In genomic region chr5:6597557-6597956, GRCh38 we compare ENCODE assay signal across 13 cellular contexts.
"Had no signal": no experiment of that assay in that cellular context is flagged by ENCODE, and none has a peak within 500 bp of the region (broad histone marks: within the 10 kb centered on the region; RNA-seq: fewer than 3 reads in every experiment).

No MANE protein-coding gene starts in this region.

- H3K4me3 Mint-ChIP-seq: activated CD4-positive, alpha-beta memory T cell treated with anti-CD3 and anti-CD28 coated beads, Interleukin-2, amount 10 ng/mL, durations not matched to agents 7 days and 5 days; activated CD4-positive, alpha-beta T cell treated with anti-CD3 and anti-CD28 coated beads for 36 hours; neural progenitor cell; stimulated activated naive CD8-positive, alpha-beta T cell treated with anti-CD3 and anti-CD28 coated beads, Interleukin-15, Interleukin-2, amounts not matched to agents 100 ng/mL and 50 ng/mL, for 24 hours; T-helper 17 cell had no signal

- ATAC-seq: activated CD4-positive, alpha-beta T cell treated with anti-CD3 and anti-CD28 coated beads for 36 hours; T-helper 17 cell had no signal

- H3K9me3 Mint-ChIP-seq: activated CD4-positive, alpha-beta memory T cell treated with anti-CD3 and anti-CD28 coated beads, Interleukin-2, amount 10 ng/mL, durations not matched to agents 7 days and 5 days; neural progenitor cell; stimulated activated naive CD8-positive, alpha-beta T cell treated with anti-CD3 and anti-CD28 coated beads, Interleukin-15, Interleukin-2, amounts not matched to agents 100 ng/mL and 50 ng/mL, for 24 hours had no signal

- H3K36me3 ChIP-seq: neural progenitor cell, ovary had no signal

- H3K27ac ChIP-seq: neural progenitor cell, ovary, testis, WERI-Rb-1 had no signal

- H3K4me1 ChIP-seq: neural progenitor cell, testis had no signal

- H3K27ac Mint-ChIP-seq: activated CD4-positive, alpha-beta memory T cell treated with anti-CD3 and anti-CD28 coated beads, Interleukin-2, amount 10 ng/mL, durations not matched to agents 7 days and 5 days; activated CD4-positive, alpha-beta T cell treated with anti-CD3 and anti-CD28 coated beads for 36 hours; neural progenitor cell; stimulated activated naive CD8-positive, alpha-beta T cell treated with anti-CD3 and anti-CD28 coated beads, Interleukin-15, Interleukin-2, amounts not matched to agents 100 ng/mL and 50 ng/mL, for 24 hours; T-helper 17 cell had no signal

- H3K4me1 Mint-ChIP-seq: activated CD4-positive, alpha-beta memory T cell treated with anti-CD3 and anti-CD28 coated beads, Interleukin-2, amount 10 ng/mL, durations not matched to agents 7 days and 5 days; activated CD4-positive, alpha-beta T cell treated with anti-CD3 and anti-CD28 coated beads for 36 hours; neural progenitor cell had no signal

- H3K4me3 ChIP-seq: neural progenitor cell, ovary, smooth muscle cell, testis had no signal

- DNase-seq: activated CD4-positive, alpha-beta memory T cell treated with anti-CD3 and anti-CD28 coated beads, Interleukin-2, amount 10 ng/mL, durations not matched to agents 7 days and 5 days; activated CD4-positive, alpha-beta T cell treated with anti-CD3 and anti-CD28 coated beads for 36 hours; activated naive CD4-positive, alpha-beta T cell treated with Interleukin-2 at 50 U/mL for 16 hours; hippocampal formation; kidney; ovary; retina; T-helper 17 cell; testis; WERI-Rb-1 had no signal

- H3K9ac ChIP-seq: neural progenitor cell had no signal

- H3K27me3 ChIP-seq: neural progenitor cell, ovary, testis had no signal

- H3K27me3 Mint-ChIP-seq: activated CD4-positive, alpha-beta memory T cell treated with anti-CD3 and anti-CD28 coated beads, Interleukin-2, amount 10 ng/mL, durations not matched to agents 7 days and 5 days; activated CD4-positive, alpha-beta T cell treated with anti-CD3 and anti-CD28 coated beads for 36 hours; stimulated activated naive CD8-positive, alpha-beta T cell treated with anti-CD3 and anti-CD28 coated beads, Interleukin-15, Interleukin-2, amounts not matched to agents 100 ng/mL and 50 ng/mL, for 24 hours; T-helper 17 cell had no signal

- H3K9me3 ChIP-seq: ovary, testis had no signal
